ENCODE assay signal across 24 cellular contexts in the genomic region with DNA sequence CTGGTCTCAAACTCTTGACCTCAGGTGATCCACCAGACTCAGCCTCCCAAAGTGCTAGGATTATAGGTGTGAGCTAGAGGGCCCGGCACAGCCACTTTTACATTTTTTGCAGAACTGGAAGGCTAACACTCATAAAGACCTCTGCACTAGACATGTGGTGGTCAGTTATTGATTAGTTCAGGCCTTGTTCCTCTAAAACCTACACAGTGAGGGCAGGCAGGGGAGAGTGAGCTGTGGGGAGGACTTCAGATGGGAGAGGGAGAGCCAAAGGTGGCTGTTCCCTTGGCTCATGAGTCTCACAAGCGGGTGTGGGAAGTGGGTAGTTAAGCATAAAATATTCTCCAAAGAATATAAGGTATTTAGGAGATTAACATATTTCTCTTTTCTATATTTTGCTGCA.
"Had no signal": no experiment of that assay in that cellular context is flagged by ENCODE, and none has a peak within 500 bp of the region (broad histone marks: within the 10 kb centered on the region; RNA-seq: fewer than 3 reads in every experiment).

No MANE protein-coding gene starts in this region.

- DNase-seq: colonic mucosa; cortex of kidney; effector CD8-positive, alpha-beta T cell; effector memory CD8-positive, alpha-beta T cell; endodermal cell; erythroblast; esophagus squamous epithelium; foreskin fibroblast; foreskin melanocyte; head of caudate nucleus; heart right ventricle; hippocampal formation; left cardiac atrium; left lung; left ventricle myocardium superior; lower lobe of right lung; mesenchymal stem cell; midbrain had no signal

- FAIRE-seq: endometrium, islet of Langerhans, keratinocyte had no signal

- H3K9me3 ChIP-seq: colonic mucosa, esophagus squamous epithelium, gastroesophageal sphincter, heart right ventricle, left lung, lower lobe of right lung had no signal

- H3K27ac ChIP-seq: colonic mucosa, epithelial cell of prostate, esophagus squamous epithelium, gastroesophageal sphincter, heart right ventricle, left lung, lower lobe of right lung had no signal

- H3K36me3 ChIP-seq: colonic mucosa, esophagus squamous epithelium, gastroesophageal sphincter, heart right ventricle, left lung, lower lobe of right lung had no signal

- H3K4me1 ChIP-seq: colonic mucosa, left lung had no signal

- H3K27me3 ChIP-seq: colonic mucosa, esophagus squamous epithelium, gastroesophageal sphincter, heart right ventricle, left lung had no signal

- H3K4me3 ChIP-seq: colonic mucosa, esophagus squamous epithelium, gastroesophageal sphincter, heart right ventricle, left lung, lower lobe of right lung had no signal

- ATAC-seq: effector memory CD8-positive, alpha-beta T cell; esophagus mucosa; gastroesophageal sphincter; heart right ventricle; left cardiac atrium; left lung; left ventricle myocardium superior; lower lobe of right lung had no signal
